1 cellular context compared by ENCODE assay signal in the genomic region with DNA sequence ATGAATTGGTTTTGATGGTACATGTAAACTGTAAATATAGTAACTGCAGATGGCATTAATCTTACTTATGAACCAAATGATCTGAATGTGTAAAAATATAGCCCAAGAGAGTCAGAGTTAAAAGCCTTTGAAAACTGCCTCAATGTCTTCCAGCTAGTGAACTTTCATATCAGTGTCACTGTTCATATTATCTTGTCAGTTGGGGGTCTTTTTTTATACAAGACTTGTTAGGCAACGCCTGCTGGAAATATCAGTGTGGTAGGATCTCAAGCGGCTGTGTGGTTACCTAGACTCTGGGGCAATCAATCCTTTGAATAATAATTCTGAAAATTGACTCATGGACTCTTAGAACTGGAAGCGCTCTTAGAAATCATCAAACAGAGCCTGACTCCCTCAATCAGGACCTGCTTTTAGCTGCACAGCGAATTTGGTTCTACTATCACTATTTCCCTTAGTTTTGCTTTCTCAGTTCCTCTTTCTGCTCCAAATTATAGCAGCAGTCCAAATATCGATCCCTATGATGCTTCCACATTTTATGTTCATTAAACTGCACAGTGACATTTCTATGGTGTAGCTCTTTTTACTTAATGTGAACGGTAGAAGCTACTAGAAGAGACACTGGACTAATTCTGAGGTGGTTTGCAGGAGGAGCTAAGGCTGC.
TF ChIP-seq lines count a peak whose summit lies in the region.

No MANE protein-coding gene starts in this region.

TF ChIP-seq in IMR-90, 13 proteins besides CTCF, POLR2A, EP300 and RAD21 (continued from another document):
- no peak for TF ChIP-seq MXI1 (IDR thresholded peaks at IDR 0.05; ENCODE audit: borderline replicate concordance, low read depth, low read length)
- no peak for TF ChIP-seq FOS (IDR thresholded peaks at IDR 0.05; ENCODE audit: low read depth, low read length)
- TF ChIP-seq BHLHE40 (IDR thresholded peaks at IDR 0.05; ENCODE audit: low read depth, low read length) = no peak
- no peak for TF ChIP-seq MAFK (IDR thresholded peaks at IDR 0.05; ENCODE audit: low read depth, low read length)
- TF ChIP-seq, protein P1, sequence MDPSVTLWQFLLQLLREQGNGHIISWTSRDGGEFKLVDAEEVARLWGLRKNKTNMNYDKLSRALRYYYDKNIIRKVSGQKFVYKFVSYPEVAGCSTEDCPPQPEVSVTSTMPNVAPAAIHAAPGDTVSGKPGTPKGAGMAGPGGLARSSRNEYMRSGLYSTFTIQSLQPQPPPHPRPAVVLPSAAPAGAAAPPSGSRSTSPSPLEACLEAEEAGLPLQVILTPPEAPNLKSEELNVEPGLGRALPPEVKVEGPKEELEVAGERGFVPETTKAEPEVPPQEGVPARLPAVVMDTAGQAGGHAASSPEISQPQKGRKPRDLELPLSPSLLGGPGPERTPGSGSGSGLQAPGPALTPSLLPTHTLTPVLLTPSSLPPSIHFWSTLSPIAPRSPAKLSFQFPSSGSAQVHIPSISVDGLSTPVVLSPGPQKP (IDR thresholded peaks at IDR 0.05; ENCODE audit: borderline replicate concordance, low read depth, low read length) = no peak
- TF ChIP-seq CEBPB (IDR thresholded peaks at IDR 0.05; ENCODE audit: low read depth, low read length) = no peak
- no peak for TF ChIP-seq CHD1 (IDR thresholded peaks at IDR 0.05; ENCODE audit: low read depth, low read length)
- no peak for TF ChIP-seq SMC3 (IDR thresholded peaks at IDR 0.05; ENCODE audit: low read depth, low read length)
